ENCODE assay signal across 1 cellular context in genomic region chr1:174174461-174175329, GRCh38.
TF ChIP-seq lines count a peak whose summit lies in the region.

No MANE protein-coding gene starts in this region.

TF ChIP-seq in GM12878, 131 proteins besides CTCF, POLR2A, EP300 and RAD21 (continued from another document):
- TF ChIP-seq ATF3 (IDR thresholded peaks at IDR 0.05; ENCODE audit: borderline replicate concordance, extremely low read depth, low read depth, low read length) (no peak), NBN (IDR thresholded peaks at IDR 0.05) (no peak), ZBTB4 (CRISPR knock-in tag; IDR thresholded peaks at IDR 0.05) (no peak), BRCA1 (IDR thresholded peaks at IDR 0.05; ENCODE audit: low read depth, low read length) (no peak), NFIC (IDR thresholded peaks at IDR 0.05; ENCODE audit: low read depth, low read length) (peak; percentile 69; the same call in 1 of the 2 replicates), RFX5 (IDR thresholded peaks at IDR 0.05; ENCODE audit: low read depth, low read length) (no peak), JUNB (IDR thresholded peaks at IDR 0.05) (peak; percentile 72), EGR1 (IDR thresholded peaks at IDR 0.05; ENCODE audit: borderline replicate concordance in 1 of 2, low read depth in 2 of 2, low read length in 2 of 2) (no peak), FOXM1 (IDR thresholded peaks at IDR 0.05; ENCODE audit: low read depth, low read length) (peak; percentile 49; the same call in 1 of the 2 replicates)
TF ChIP-seq in GM12878: peak in this region for 6.
